10 cellular contexts compared by ENCODE assay signal in the genomic region with DNA sequence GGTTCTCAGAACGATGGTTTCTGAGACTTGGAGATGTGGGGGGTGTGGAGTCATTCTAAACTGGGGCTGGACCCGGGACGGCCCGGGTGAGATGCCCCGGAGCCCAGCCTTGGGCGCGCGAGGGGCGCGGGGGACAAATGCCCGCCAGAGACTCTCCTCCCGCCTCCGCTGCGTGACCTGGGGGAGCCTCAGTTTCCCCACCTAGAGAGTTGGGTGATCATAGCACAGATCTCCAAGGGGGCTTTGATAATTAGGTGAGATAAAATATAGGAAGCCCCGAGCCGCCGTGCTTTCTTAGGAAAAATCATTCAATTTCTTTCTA. TPM values are rescaled to one million over a fixed set of nuclear protein-coding genes. Genes with fewer than 3 reads are reported as not detected.
DNase-seq lines count a peak whose midpoint lies in the region; ATAC-seq and TF ChIP-seq lines count a peak whose summit lies in the region.
"Had no signal": no experiment of that assay in that cellular context is flagged by ENCODE, and none has a peak within 500 bp of the region (broad histone marks: within the 10 kb centered on the region; RNA-seq: fewer than 3 reads in every experiment).

No MANE protein-coding gene starts in this region.

- no peaks in the 10 kb centered on the region for H3K36me3 ChIP-seq in upper lobe of right lung

- peak; percentile 22 for TF ChIP-seq CTCF in chondrocyte (IDR thresholded peaks at IDR 0.05)
- no peak for TF ChIP-seq CTCF in mesothelial cell of epicardium (IDR thresholded peaks at IDR 0.05; ENCODE audit: unreplicated experiment)
- no peak for TF ChIP-seq CTCF in upper lobe of right lung (IDR thresholded peaks at IDR 0.05)

- ATAC-seq in upper lobe of right lung (no peak), HG03571 (IDR thresholded peaks at IDR 0.05; ENCODE audit: unreplicated experiment) (no peak)

- no peaks in the 10 kb centered on the region for H3K9me3 Mint-ChIP-seq in activated naive CD4-positive, alpha-beta T cell treated with anti-CD3 and anti-CD28 coated beads, Interleukin-2, amount 10 ng/mL, durations not matched to agents 7 days and 5 days
- H3K9me3 Mint-ChIP-seq in chondrocyte (ENCODE audit: low read depth) (peaks cover 5% of the 10 kb centered on the region), mesothelial cell of epicardium (peaks cover 4% of the 10 kb centered on the region)

- H3K4me1 Mint-ChIP-seq in activated naive CD4-positive, alpha-beta T cell treated with anti-CD3 and anti-CD28 coated beads, Interleukin-2, amount 10 ng/mL, durations not matched to agents 7 days and 5 days: peaks cover 34% of the 10 kb centered on the region
- H3K4me1 Mint-ChIP-seq in chondrocyte (ENCODE audit: low read depth) (peaks cover 29% of the 10 kb centered on the region), mesothelial cell of epicardium (peaks cover 34% of the 10 kb centered on the region)

- peaks cover 89% of the 10 kb centered on the region for H3K27me3 Mint-ChIP-seq in activated naive CD4-positive, alpha-beta T cell treated with anti-CD3 and anti-CD28 coated beads, Interleukin-2, amount 10 ng/mL, durations not matched to agents 7 days and 5 days
- H3K27me3 Mint-ChIP-seq in chondrocyte (ENCODE audit: low read depth) (no peaks in the 10 kb centered on the region), mesothelial cell of epicardium (ENCODE audit: low read depth) (peaks cover 44% of the 10 kb centered on the region)

- H3K27ac Mint-ChIP-seq in activated naive CD4-positive, alpha-beta T cell treated with anti-CD3 and anti-CD28 coated beads, Interleukin-2, amount 10 ng/mL, durations not matched to agents 7 days and 5 days: no peak overlapping the region
- H3K27ac Mint-ChIP-seq in chondrocyte (ENCODE audit: unreplicated experiment) (peak overlapping the region; percentile 89), mesothelial cell of epicardium (no peak overlapping the region)

- peaks cover 7% of the 10 kb centered on the region for H3K27me3 ChIP-seq in upper lobe of right lung

- H3K4me3 ChIP-seq in upper lobe of right lung: peak overlapping the region; percentile 75

- no peaks in the 10 kb centered on the region for H3K36me3 Mint-ChIP-seq in activated naive CD4-positive, alpha-beta T cell treated with anti-CD3 and anti-CD28 coated beads, Interleukin-2, amount 10 ng/mL, durations not matched to agents 7 days and 5 days
- H3K36me3 Mint-ChIP-seq in chondrocyte (ENCODE audit: low read depth) (peaks cover 16% of the 10 kb centered on the region), mesothelial cell of epicardium (no peaks in the 10 kb centered on the region)

- H3K4me1 ChIP-seq in upper lobe of right lung: peaks cover 19% of the 10 kb centered on the region

- H3K27ac ChIP-seq in upper lobe of right lung: peak overlapping the region; percentile 7
- H3K27ac ChIP-seq: HL-60 had no signal

- intact Hi-C loops in upper lobe of right lung (cut with DNase I): no loop called here

- no peak for DNase-seq in activated naive CD4-positive, alpha-beta T cell treated with anti-CD3 and anti-CD28 coated beads, Interleukin-2, amount 10 ng/mL, durations not matched to agents 7 days and 5 days
- DNase-seq in activated naive CD4-positive, alpha-beta T cell treated with anti-CD3 and anti-CD28 coated beads, Interleukin-2, amount 50 U/mL, for 16 hours: no peak
- DNase-seq in chondrocyte (ENCODE audit: low spot score) (no peak), mesothelial cell of epicardium (ENCODE audit: low spot score in 2 of 2, unreplicated experiment in 2 of 2) (no peak), upper lobe of right lung (no peak), NCI-H128 (lab: John Stamatoyannopoulos, UW; ENCODE audit: unreplicated experiment) (no peak)
- DNase-seq in stimulated activated CD8-positive, alpha-beta memory T cell treated with anti-CD3 and anti-CD28 coated beads, Interleukin-4, amount 100 ng/mL, for 48 hours: no peak
- DNase-seq: DND-41 had no signal

- CTCF ChIA-PET in activated naive CD4-positive, alpha-beta T cell treated with anti-CD3 and anti-CD28 coated beads, Interleukin-2, amount 10 ng/mL, durations not matched to agents 7 days and 5 days (lab: Charles Lee): no interaction called here

- H3K4me3 Mint-ChIP-seq in activated naive CD4-positive, alpha-beta T cell treated with anti-CD3 and anti-CD28 coated beads, Interleukin-2, amount 10 ng/mL, durations not matched to agents 7 days and 5 days: peak overlapping the region; percentile 78
- H3K4me3 Mint-ChIP-seq in chondrocyte (ENCODE audit: unreplicated experiment): peak overlapping the region; percentile 82
- peak overlapping the region; percentile 86 for H3K4me3 Mint-ChIP-seq in mesothelial cell of epicardium

- no peaks in the 10 kb centered on the region for H3K9me3 ChIP-seq in upper lobe of right lung

RNA-seq across cellular contexts. Expression of a gene that starts 0.7 kb away (rescaled TPM):
- 86.9 to 163 TPM (median 89.5 TPM) in 3 replicates for total RNA-seq in chondrocyte
- total RNA-seq in mesothelial cell of epicardium: 14.5 to 16.5 TPM (median 16.4 TPM) in 3 replicates
- total RNA-seq in upper lobe of right lung: 20.4 TPM

RNA-seq across cellular contexts. Expression of a gene that starts 37.6 kb away (rescaled TPM):
- total RNA-seq in chondrocyte (not detected in 3 replicates), mesothelial cell of epicardium (not detected in 3 replicates), upper lobe of right lung (not detected)
